In the genomic region with DNA sequence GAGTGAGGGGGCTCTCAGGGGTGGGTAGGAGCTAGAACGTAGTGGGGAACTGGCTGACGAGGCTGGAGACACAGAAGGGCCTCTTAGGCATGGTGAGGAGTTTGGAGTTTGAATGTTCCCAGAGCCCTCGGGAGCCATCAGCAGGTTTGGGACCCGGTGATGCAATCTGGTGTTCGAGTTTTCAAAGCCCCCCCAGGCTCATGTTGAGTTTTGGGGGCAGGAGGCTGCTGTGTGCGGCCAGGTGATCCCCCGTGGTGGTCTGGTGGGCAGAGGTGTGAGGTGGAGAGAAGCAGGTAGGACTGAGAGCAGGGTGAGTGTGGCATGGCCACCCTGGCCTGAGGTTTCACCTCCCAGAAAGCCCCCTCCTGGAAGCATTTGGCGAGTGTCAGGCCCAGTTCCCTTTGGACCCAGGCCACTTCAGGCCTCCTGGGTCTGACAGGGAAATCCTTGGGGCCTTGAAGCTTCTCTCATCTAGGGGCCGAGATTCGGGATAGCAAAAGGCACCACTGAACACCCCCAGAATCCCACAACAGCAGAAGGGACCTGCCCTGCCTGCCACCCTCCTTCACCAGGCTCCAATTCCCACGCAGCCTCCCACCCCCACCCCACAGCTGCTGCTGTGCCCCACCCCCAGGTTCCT, we compare ENCODE assay signal across 2 cellular contexts.
TF ChIP-seq lines count a peak whose summit lies in the region.

No MANE protein-coding gene starts in this region.

TF ChIP-seq in GM23338, 12 proteins besides CTCF, POLR2A, EP300 and RAD21:
- TF ChIP-seq, protein P1, sequence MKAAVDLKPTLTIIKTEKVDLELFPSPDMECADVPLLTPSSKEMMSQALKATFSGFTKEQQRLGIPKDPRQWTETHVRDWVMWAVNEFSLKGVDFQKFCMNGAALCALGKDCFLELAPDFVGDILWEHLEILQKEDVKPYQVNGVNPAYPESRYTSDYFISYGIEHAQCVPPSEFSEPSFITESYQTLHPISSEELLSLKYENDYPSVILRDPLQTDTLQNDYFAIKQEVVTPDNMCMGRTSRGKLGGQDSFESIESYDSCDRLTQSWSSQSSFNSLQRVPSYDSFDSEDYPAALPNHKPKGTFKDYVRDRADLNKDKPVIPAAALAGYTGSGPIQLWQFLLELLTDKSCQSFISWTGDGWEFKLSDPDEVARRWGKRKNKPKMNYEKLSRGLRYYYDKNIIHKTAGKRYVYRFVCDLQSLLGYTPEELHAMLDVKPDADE (IDR thresholded peaks at IDR 0.05): no peak
- TF ChIP-seq, protein P2, sequence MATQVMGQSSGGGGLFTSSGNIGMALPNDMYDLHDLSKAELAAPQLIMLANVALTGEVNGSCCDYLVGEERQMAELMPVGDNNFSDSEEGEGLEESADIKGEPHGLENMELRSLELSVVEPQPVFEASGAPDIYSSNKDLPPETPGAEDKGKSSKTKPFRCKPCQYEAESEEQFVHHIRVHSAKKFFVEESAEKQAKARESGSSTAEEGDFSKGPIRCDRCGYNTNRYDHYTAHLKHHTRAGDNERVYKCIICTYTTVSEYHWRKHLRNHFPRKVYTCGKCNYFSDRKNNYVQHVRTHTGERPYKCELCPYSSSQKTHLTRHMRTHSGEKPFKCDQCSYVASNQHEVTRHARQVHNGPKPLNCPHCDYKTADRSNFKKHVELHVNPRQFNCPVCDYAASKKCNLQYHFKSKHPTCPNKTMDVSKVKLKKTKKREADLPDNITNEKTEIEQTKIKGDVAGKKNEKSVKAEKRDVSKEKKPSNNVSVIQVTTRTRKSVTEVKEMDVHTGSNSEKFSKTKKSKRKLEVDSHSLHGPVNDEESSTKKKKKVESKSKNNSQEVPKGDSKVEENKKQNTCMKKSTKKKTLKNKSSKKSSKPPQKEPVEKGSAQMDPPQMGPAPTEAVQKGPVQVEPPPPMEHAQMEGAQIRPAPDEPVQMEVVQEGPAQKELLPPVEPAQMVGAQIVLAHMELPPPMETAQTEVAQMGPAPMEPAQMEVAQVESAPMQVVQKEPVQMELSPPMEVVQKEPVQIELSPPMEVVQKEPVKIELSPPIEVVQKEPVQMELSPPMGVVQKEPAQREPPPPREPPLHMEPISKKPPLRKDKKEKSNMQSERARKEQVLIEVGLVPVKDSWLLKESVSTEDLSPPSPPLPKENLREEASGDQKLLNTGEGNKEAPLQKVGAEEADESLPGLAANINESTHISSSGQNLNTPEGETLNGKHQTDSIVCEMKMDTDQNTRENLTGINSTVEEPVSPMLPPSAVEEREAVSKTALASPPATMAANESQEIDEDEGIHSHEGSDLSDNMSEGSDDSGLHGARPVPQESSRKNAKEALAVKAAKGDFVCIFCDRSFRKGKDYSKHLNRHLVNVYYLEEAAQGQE (IDR thresholded peaks at IDR 0.05; ENCODE audit: unreplicated experiment): no peak
- TF ChIP-seq, protein P3, sequence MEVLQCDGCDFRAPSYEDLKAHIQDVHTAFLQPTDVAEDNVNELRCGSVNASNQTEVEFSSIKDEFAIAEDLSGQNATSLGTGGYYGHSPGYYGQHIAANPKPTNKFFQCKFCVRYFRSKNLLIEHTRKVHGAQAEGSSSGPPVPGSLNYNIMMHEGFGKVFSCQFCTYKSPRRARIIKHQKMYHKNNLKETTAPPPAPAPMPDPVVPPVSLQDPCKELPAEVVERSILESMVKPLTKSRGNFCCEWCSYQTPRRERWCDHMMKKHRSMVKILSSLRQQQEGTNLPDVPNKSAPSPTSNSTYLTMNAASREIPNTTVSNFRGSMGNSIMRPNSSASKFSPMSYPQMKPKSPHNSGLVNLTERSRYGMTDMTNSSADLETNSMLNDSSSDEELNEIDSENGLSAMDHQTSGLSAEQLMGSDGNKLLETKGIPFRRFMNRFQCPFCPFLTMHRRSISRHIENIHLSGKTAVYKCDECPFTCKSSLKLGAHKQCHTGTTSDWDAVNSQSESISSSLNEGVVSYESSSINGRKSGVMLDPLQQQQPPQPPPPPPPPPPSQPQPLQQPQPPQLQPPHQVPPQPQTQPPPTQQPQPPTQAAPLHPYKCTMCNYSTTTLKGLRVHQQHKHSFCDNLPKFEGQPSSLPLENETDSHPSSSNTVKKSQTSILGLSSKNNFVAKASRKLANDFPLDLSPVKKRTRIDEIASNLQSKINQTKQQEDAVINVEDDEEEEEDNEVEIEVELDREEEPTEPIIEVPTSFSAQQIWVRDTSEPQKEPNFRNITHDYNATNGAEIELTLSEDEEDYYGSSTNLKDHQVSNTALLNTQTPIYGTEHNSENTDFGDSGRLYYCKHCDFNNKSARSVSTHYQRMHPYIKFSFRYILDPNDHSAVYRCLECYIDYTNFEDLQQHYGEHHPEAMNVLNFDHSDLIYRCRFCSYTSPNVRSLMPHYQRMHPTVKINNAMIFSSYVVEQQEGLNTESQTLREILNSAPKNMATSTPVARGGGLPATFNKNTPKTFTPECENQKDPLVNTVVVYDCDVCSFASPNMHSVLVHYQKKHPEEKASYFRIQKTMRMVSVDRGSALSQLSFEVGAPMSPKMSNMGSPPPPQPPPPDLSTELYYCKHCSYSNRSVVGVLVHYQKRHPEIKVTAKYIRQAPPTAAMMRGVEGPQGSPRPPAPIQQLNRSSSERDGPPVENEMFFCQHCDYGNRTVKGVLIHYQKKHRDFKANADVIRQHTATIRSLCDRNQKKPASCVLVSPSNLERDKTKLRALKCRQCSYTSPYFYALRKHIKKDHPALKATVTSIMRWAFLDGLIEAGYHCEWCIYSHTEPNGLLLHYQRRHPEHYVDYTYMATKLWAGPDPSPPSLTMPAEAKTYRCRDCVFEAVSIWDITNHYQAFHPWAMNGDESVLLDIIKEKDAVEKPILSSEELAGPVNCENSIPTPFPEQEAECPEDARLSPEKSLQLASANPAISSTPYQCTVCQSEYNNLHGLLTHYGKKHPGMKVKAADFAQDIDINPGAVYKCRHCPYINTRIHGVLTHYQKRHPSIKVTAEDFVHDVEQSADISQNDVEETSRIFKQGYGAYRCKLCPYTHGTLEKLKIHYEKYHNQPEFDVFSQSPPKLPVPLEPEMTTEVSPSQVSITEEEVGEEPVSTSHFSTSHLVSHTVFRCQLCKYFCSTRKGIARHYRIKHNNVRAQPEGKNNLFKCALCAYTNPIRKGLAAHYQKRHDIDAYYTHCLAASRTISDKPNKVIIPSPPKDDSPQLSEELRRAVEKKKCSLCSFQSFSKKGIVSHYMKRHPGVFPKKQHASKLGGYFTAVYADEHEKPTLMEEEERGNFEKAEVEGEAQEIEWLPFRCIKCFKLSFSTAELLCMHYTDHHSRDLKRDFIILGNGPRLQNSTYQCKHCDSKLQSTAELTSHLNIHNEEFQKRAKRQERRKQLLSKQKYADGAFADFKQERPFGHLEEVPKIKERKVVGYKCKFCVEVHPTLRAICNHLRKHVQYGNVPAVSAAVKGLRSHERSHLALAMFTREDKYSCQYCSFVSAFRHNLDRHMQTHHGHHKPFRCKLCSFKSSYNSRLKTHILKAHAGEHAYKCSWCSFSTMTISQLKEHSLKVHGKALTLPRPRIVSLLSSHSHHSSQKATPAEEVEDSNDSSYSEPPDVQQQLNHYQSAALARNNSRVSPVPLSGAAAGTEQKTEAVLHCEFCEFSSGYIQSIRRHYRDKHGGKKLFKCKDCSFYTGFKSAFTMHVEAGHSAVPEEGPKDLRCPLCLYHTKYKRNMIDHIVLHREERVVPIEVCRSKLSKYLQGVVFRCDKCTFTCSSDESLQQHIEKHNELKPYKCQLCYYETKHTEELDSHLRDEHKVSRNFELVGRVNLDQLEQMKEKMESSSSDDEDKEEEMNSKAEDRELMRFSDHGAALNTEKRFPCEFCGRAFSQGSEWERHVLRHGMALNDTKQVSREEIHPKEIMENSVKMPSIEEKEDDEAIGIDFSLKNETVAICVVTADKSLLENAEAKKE (CRISPR knock-in tag; IDR thresholded peaks at IDR 0.05): no peak

TF ChIP-seq in GM12878, 131 proteins besides CTCF, POLR2A, EP300 and RAD21:
- no peak for TF ChIP-seq MEF2B (IDR thresholded peaks at IDR 0.05; ENCODE audit: partially characterized antibody, poor library complexity, severe bottlenecking)
- no peak for TF ChIP-seq TCF3 (IDR thresholded peaks at IDR 0.05; ENCODE audit: borderline replicate concordance, insufficient read depth, low read depth, low read length)
- TF ChIP-seq, protein P4, sequence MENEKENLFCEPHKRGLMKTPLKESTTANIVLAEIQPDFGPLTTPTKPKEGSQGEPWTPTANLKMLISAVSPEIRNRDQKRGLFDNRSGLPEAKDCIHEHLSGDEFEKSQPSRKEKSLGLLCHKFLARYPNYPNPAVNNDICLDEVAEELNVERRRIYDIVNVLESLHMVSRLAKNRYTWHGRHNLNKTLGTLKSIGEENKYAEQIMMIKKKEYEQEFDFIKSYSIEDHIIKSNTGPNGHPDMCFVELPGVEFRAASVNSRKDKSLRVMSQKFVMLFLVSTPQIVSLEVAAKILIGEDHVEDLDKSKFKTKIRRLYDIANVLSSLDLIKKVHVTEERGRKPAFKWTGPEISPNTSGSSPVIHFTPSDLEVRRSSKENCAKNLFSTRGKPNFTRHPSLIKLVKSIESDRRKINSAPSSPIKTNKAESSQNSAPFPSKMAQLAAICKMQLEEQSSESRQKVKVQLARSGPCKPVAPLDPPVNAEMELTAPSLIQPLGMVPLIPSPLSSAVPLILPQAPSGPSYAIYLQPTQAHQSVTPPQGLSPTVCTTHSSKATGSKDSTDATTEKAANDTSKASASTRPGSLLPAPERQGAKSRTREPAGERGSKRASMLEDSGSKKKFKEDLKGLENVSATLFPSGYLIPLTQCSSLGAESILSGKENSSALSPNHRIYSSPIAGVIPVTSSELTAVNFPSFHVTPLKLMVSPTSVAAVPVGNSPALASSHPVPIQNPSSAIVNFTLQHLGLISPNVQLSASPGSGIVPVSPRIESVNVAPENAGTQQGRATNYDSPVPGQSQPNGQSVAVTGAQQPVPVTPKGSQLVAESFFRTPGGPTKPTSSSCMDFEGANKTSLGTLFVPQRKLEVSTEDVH (IDR thresholded peaks at IDR 0.05; ENCODE audit: low read depth, partially characterized antibody): no peak
- TF ChIP-seq, protein P2 (IDR thresholded peaks at IDR 0.05; ENCODE audit: low read depth, low read length): no peak
- no peak for TF ChIP-seq HCFC1 (IDR thresholded peaks at IDR 0.05; ENCODE audit: low read length)
